In the genomic region with DNA sequence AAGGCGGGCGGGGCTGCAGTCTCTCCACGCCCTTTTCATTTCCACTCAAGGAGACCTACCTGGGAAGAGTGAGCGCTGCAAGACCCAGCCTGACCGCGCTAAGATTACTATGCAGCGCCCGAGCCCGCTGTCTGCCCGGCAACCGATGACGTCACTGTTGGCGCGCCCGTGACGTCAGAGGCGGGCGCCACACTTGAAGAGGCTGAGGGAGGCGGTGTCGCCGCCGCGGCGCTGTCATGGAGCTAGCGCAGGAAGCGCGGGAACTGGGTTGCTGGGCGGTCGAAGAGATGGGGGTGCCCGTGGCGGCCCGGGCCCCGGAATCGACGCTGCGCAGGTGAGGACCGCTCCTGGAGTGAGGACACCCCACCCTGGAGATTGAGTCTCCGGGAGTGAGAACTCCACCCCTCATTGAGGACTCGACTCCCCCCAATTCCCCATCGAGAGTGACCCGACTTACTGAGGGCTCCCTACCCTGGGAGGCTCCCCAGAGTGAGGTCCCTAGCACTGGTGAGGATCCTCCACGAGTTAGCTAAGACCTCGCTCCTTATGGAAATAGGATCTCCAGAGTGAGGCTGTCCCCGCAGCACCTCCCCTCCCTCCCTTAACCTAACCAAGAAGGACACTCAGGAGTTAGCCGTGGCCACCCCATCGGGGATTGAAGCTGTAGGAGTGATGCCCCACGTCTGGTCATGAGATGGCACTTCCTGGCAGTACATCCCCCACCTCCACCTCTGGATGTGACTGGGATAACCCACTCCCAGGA, we compare ENCODE assay signal across 8 cellular contexts. TPM values are rescaled to one million over a fixed set of nuclear protein-coding genes. Genes with fewer than 3 reads are reported as not detected.
DNase-seq lines count a peak whose midpoint lies in the region; ATAC-seq and TF ChIP-seq lines count a peak whose summit lies in the region.

A gene with protein sequence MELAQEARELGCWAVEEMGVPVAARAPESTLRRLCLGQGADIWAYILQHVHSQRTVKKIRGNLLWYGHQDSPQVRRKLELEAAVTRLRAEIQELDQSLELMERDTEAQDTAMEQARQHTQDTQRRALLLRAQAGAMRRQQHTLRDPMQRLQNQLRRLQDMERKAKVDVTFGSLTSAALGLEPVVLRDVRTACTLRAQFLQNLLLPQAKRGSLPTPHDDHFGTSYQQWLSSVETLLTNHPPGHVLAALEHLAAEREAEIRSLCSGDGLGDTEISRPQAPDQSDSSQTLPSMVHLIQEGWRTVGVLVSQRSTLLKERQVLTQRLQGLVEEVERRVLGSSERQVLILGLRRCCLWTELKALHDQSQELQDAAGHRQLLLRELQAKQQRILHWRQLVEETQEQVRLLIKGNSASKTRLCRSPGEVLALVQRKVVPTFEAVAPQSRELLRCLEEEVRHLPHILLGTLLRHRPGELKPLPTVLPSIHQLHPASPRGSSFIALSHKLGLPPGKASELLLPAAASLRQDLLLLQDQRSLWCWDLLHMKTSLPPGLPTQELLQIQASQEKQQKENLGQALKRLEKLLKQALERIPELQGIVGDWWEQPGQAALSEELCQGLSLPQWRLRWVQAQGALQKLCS (plus strand): TSS at position 177 of the 763 bp plus-strand sequence. CDS start 60 bp downstream, at position 237.

- peaks cover 3% of the 10 kb centered on the region; the same call in 1 of the 2 replicates for H3K9me3 ChIP-seq in PC-9 (ENCODE audit: insufficient read depth, low read depth)

- in situ Hi-C loops in KBM-7 (cut with MboI; ENCODE audit: low pct_unique_long_range_greater_than_20kb, low sequenced_read_pairs) = no loop called here

- no peaks in the 10 kb centered on the region for H4K20me1 ChIP-seq in PC-9 (ENCODE audit: insufficient read depth)

- no peaks in the 10 kb centered on the region for H3F3A ChIP-seq in PC-9 (ENCODE audit: insufficient read depth, low read depth)

- CTCF ChIA-PET in PC-9 (lab: Charles Lee) = interaction anchor here (0.5 kb wide), 1 partner anchor 570 kb away, joined by 4 read pairs; no protein-coding TSS in a partner anchor

- POLR2A ChIA-PET in PC-9 (lab: Charles Lee; ENCODE audit: unreplicated experiment) = interaction anchor here (0.7 to 0.8 kb wide), 2 partner anchors 25 to 135 kb away, joined by 5 to 6 read pairs; no protein-coding TSS in a partner anchor

- H3K36me3 ChIP-seq in PC-9 (ENCODE audit: low read depth) = no peaks in the 10 kb centered on the region

- TSS peak; percentile 51 for BruUV-seq in PC-9 (replicated peaks; lab: Mats Ljungman, UMichigan)

- H3K27me3 ChIP-seq in PC-9 (ENCODE audit: insufficient read depth, low read depth) = no peaks in the 10 kb centered on the region

- peak; percentile 63 for ATAC-seq in GM21576 (IDR thresholded peaks at IDR 0.05; ENCODE audit: unreplicated experiment)

- H3K4me3 ChIP-seq in PC-9 = peak within 1 kb of the TSS; percentile 68

- H2AFZ ChIP-seq in PC-9 = peak within 1 kb of the TSS; percentile 90

- peak; percentile 89 for DNase-seq in DMS114 treated with DMSO at 0.1 percent for 48 hours (lab: John Stamatoyannopoulos, UW; ENCODE audit: unreplicated experiment)
- DNase-seq in KBM-7 = peak; percentile 98
- DNase-seq in PC-9 = peak; percentile 82 to 95
- peak; percentile 97 for DNase-seq in activated T-cell treated with anti-CD3 and anti-CD28 coated beads for 48 hours (ENCODE audit: low read depth)
- peak; percentile 74 for DNase-seq in epithelial cell of prostate (ENCODE audit: low read depth, low spot score)
- peak; percentile 96 for DNase-seq in mucosa of gallbladder (ENCODE audit: low spot score)
- DNase-seq in stimulated activated CD8-positive, alpha-beta memory T cell treated with anti-CD3 and anti-CD28 coated beads, Interleukin-4, amount 100 ng/mL, for 24 hours (ENCODE audit: low read depth) = peak; percentile 92

- H3K27ac ChIP-seq in PC-9 = no peak within 1 kb of the TSS
- H3K27ac ChIP-seq in epithelial cell of prostate = no peak within 1 kb of the TSS

- intact Hi-C loops in PC-9 (cut with micrococcal nuclease; ENCODE audit: unreplicated experiment) = loop anchor here (1.0 kb wide), 1 partner anchor 16 kb away; no protein-coding TSS in a partner anchor

- TF ChIP-seq CTCF in PC-9 (conservative IDR thresholded peaks at IDR 0.05) = no peak

- H3K4me1 ChIP-seq in PC-9 (replicated peaks; ENCODE audit: insufficient read depth) = 0 out of 2 replicates have a peak, but pooled peaks cover 5% of the 10 kb centered on the region

- peak within 1 kb of the TSS; percentile 83 for H3K4me2 ChIP-seq in PC-9

- H3K9me2 ChIP-seq in PC-9 (ENCODE audit: insufficient read depth) = no peaks in the 10 kb centered on the region

- peaks cover 4% of the 10 kb centered on the region; the same call in 1 of the 2 replicates for H3K79me2 ChIP-seq in PC-9 (ENCODE audit: low read depth)

RNA-seq across cellular contexts. Expression of the gene that starts here (rescaled TPM):
- 21.7 and 23.5 TPM in 2 replicates for total RNA-seq in PC-9 (2021)
- total RNA-seq in mucosa of gallbladder = 10.7 TPM
